ENCODE assay signal across 14 cellular contexts in the genomic region with DNA sequence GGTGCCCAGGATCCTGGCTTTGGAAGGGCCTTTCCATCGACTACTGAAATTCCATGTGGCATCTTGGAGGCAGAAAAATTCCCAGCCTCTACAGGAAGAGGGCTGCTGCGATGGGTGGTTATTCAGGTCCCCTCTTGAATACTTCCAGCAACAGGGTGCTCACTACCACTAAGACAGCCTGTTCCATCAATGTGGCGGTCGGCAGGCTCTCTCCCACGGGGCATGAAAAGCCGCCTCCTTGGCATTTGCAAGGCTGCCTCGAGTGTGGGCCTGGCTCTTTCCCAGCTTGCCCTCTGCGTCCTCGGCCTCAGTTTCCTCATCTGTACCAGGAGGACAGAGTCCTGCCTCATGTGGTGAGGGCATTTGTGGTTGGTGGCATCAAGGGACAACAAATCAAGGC.
DNase-seq lines count a peak whose midpoint lies in the region; ATAC-seq and TF ChIP-seq lines count a peak whose summit lies in the region.
"Had no signal": no experiment of that assay in that cellular context is flagged by ENCODE, and none has a peak within 500 bp of the region (broad histone marks: within the 10 kb centered on the region; RNA-seq: fewer than 3 reads in every experiment).

No MANE protein-coding gene starts in this region.

- WGBS in testis, 2 donors = 84 to 95% methylated on average over 9 of the region's 9 CpGs

- no peak overlapping the region for H2AFZ ChIP-seq in osteoblast (ENCODE audit: low read length)

- H3K27ac ChIP-seq in left ventricle myocardium inferior (replicated peaks) (no peak overlapping the region), osteoblast (ENCODE audit: low read depth, low read length) (no peak overlapping the region), testis (no peak overlapping the region)
- H3K27ac ChIP-seq: HL-60 had no signal

- H3K27ac Mint-ChIP-seq in chondrocyte (ENCODE audit: unreplicated experiment) = no peak overlapping the region
- H3K27ac Mint-ChIP-seq: B cell; CD4-positive, alpha-beta memory T cell; HFFc6 had no signal

- no peaks in the 10 kb centered on the region for H3K36me3 Mint-ChIP-seq in chondrocyte (ENCODE audit: low read depth)
- H3K36me3 Mint-ChIP-seq: CD4-positive, alpha-beta memory T cell had no signal

- intact Hi-C loops in left cardiac atrium (cut with DNase I) (no loop called here), left ventricle myocardium inferior (cut with micrococcal nuclease) (no loop called here), testis (cut with DNase I; ENCODE audit: low total_unique reads) (no loop called here)

- H3K9ac ChIP-seq in NT2/D1 (ENCODE audit: insufficient read length, low read depth) = peak overlapping the region; percentile 32

- no peaks in the 10 kb centered on the region for H3K36me3 ChIP-seq in left ventricle myocardium inferior
- no peaks in the 10 kb centered on the region for H3K36me3 ChIP-seq in NT2/D1 (ENCODE audit: insufficient read depth, insufficient read length, low read length)
- no peaks in the 10 kb centered on the region for H3K36me3 ChIP-seq in osteoblast (ENCODE audit: insufficient read depth, low read length)
- no peaks in the 10 kb centered on the region for H3K36me3 ChIP-seq in testis (ENCODE audit: low read depth, missing control alignments)

- no peaks in the 10 kb centered on the region for H3K79me2 ChIP-seq in osteoblast (ENCODE audit: insufficient read depth, low read length)

- H4K20me1 ChIP-seq in osteoblast (ENCODE audit: insufficient read depth, low read length) = no peaks in the 10 kb centered on the region

- peaks cover 38% of the 10 kb centered on the region for H3K27me3 Mint-ChIP-seq in chondrocyte (ENCODE audit: low read depth)

- no peak for TF ChIP-seq POLR2A in testis (IDR thresholded peaks at IDR 0.05)

- DNase-seq in left cardiac atrium (peak; percentile 4), left ventricle myocardium inferior (no peak), NT2/D1 (ENCODE audit: low read depth, low spot score) (no peak), chondrocyte (ENCODE audit: low spot score) (peak; percentile 72), osteoblast (ENCODE audit: insufficient read length, low spot score, missing footprints) (peak; percentile 54), testis (no peak)
- DNase-seq in activated T-cell treated with anti-CD3 and anti-CD28 coated beads, Interleukin-2, amount 50 U/mL, for 48 hours = no peak
- DNase-seq: CD4-positive, alpha-beta memory T cell; GDM1; GOT3; H7; HFFc6 had no signal

- no peak overlapping the region for H3K4me3 Mint-ChIP-seq in chondrocyte (ENCODE audit: unreplicated experiment)
- H3K4me3 Mint-ChIP-seq: B cell; CD4-positive, alpha-beta memory T cell; HFFc6 had no signal

- H3K4me3 ChIP-seq in left ventricle myocardium inferior (no peak overlapping the region), NT2/D1 (ENCODE audit: insufficient read length, low read depth) (no peak overlapping the region), osteoblast (ENCODE audit: insufficient read depth, low read length) (no peak overlapping the region), testis (no peak overlapping the region)

- peaks cover 18% of the 10 kb centered on the region for H3K4me1 ChIP-seq in left ventricle myocardium inferior
- peaks cover 37% of the 10 kb centered on the region for H3K4me1 ChIP-seq in NT2/D1 (ENCODE audit: insufficient read depth, insufficient read length)
- no peaks in the 10 kb centered on the region for H3K4me1 ChIP-seq in osteoblast (ENCODE audit: insufficient read depth, low read length)
- peaks cover 23% of the 10 kb centered on the region for H3K4me1 ChIP-seq in testis

- peaks cover 32% of the 10 kb centered on the region for H3K27me3 ChIP-seq in left ventricle myocardium inferior (ENCODE audit: low read depth)
- H3K27me3 ChIP-seq in NT2/D1 (ENCODE audit: insufficient read depth, insufficient read length) = peaks cover 42% of the 10 kb centered on the region
- peaks cover 8% of the 10 kb centered on the region for H3K27me3 ChIP-seq in osteoblast (ENCODE audit: insufficient read depth, low read length)
- H3K27me3 ChIP-seq in testis = no peaks in the 10 kb centered on the region

- ATAC-seq in left cardiac atrium = no peak

- H3K4me1 Mint-ChIP-seq in chondrocyte (ENCODE audit: low read depth) = no peaks in the 10 kb centered on the region
- H3K4me1 Mint-ChIP-seq: B cell; CD4-positive, alpha-beta memory T cell had no signal

- no peaks in the 10 kb centered on the region for H3K9me3 Mint-ChIP-seq in chondrocyte (ENCODE audit: low read depth)
- H3K9me3 Mint-ChIP-seq: HFFc6 had no signal

- no peak overlapping the region for H3K4me2 ChIP-seq in osteoblast (ENCODE audit: insufficient read depth, low read length)

- TF ChIP-seq CTCF in left ventricle myocardium inferior (IDR thresholded peaks at IDR 0.05; ENCODE audit: borderline replicate concordance) = no peak
- TF ChIP-seq CTCF in chondrocyte (IDR thresholded peaks at IDR 0.05) = no peak
- no peak for TF ChIP-seq CTCF in osteoblast (IDR thresholded peaks at IDR 0.05; ENCODE audit: extremely low read depth, low read depth, low read length)
- TF ChIP-seq CTCF in testis (IDR thresholded peaks at IDR 0.05) = no peak

- H3K9me3 ChIP-seq in left ventricle myocardium inferior (replicated peaks) (no peaks in the 10 kb centered on the region), NT2/D1 (ENCODE audit: insufficient read depth, low read length) (no peaks in the 10 kb centered on the region), osteoblast (ENCODE audit: low read depth, low read length) (no peaks in the 10 kb centered on the region), testis (no peaks in the 10 kb centered on the region)

Comparison
In these comparisons a context has a peak if more than half of its experiments do, and no peak if none do; other contexts are left out.
1. DNase-seq: peak in left cardiac atrium (single experiment), chondrocyte (single experiment) and osteoblast (single experiment); none in left ventricle myocardium inferior (single experiment), NT2/D1 (single experiment), testis (single experiment) and activated T-cell treated with anti-CD3 and anti-CD28 coated beads, Interleukin-2, amount 50 U/mL, for 48 hours (0 of 2).